Comparison of ENCODE assay signal across 8 cellular contexts in genomic region chr6:34327313-34328205, GRCh38.
DNase-seq lines count a peak whose midpoint lies in the region; ATAC-seq, FAIRE-seq and TF ChIP-seq lines count a peak whose summit lies in the region.
"Not testable (repeated sequence)": the region's sequence is repeated elsewhere in the genome, so short reads cannot be mapped to it uniquely, and the experiment has no call there.

No MANE protein-coding gene starts in this region.

- H3K27ac ChIP-seq in CD4-positive, CD25-positive, alpha-beta regulatory T cell (ENCODE audit: insufficient read depth, low read length, poor library complexity, severe bottlenecking): not testable (repeated sequence)
- peak overlapping the region; percentile 79; the same call in 2 of the 3 replicates for H3K27ac ChIP-seq in K562 (ENCODE audit: extremely low read depth, low read depth, low read length)
- peak overlapping the region; percentile 47 to 86 (median 84) for H3K27ac ChIP-seq in gastrocnemius medialis

- H4K20me1 ChIP-seq in K562 (replicated peaks; ENCODE audit: control insufficient read depth, insufficient read depth, low read length): not testable (repeated sequence)

- 0 out of 4 replicates have a peak, but pooled peaks of 1 of the 2 experiments have one; percentile 10 for TF ChIP-seq RAD21 in K562 (CRISPR knock-in tag; conservative IDR thresholded peaks at IDR 0.05 in 1 of 2, IDR thresholded peaks at IDR 0.05 in 1 of 2)

- not testable (repeated sequence) for H3K4me3 ChIP-seq in CD4-positive, CD25-positive, alpha-beta regulatory T cell (ENCODE audit: low read depth, low read length); K562; gastrocnemius medialis

- not testable (repeated sequence) for H3K4me1 ChIP-seq in CD4-positive, CD25-positive, alpha-beta regulatory T cell (ENCODE audit: control insufficient read depth, insufficient read depth, low read length, poor library complexity, severe bottlenecking)
- H3K4me1 ChIP-seq in K562 (replicated peaks in 1 of 2; ENCODE audit: control insufficient read depth in 2 of 2, insufficient read depth in 2 of 2, low read length in 2 of 2) (peaks cover 18 to 45% of the 10 kb centered on the region in 2 experiments), gastrocnemius medialis (peaks cover 18 to 29% of the 10 kb centered on the region in 2 donors)

- 58% methylated on average over 15 of the region's 16 CpGs for WGBS in K562 (ENCODE audit: insufficient coverage, low coverage, missing lambda C conversion rate)

- peaks cover 10% of the 10 kb centered on the region for H3K36me3 ChIP-seq in CD4-positive, CD25-positive, alpha-beta regulatory T cell (ENCODE audit: control insufficient read depth, insufficient read depth, low read length)
- H3K36me3 ChIP-seq in K562 (ENCODE audit: control insufficient read depth, insufficient read depth, low read length): peaks cover 31% of the 10 kb centered on the region; the same call in 2 of the 3 replicates
- H3K36me3 ChIP-seq in gastrocnemius medialis: not testable (repeated sequence)

- peaks cover 57% of the 10 kb centered on the region for H3K79me2 ChIP-seq in K562 (ENCODE audit: control insufficient read depth, insufficient read depth, low read length)

- in situ Hi-C loops in K562 (cut with MboI); gastrocnemius medialis (cut with MboI; ENCODE audit: low sequenced_read_pairs in 4 of 4): not testable (repeated sequence)

- POLR2A ChIA-PET in activated CD4-positive, alpha-beta T cell treated with anti-CD3 and anti-CD28 coated beads for 36 hours (lab: Charles Lee): interaction anchor here (0.7 kb wide), 1 partner anchor 96 kb away, joined by 3 read pairs; no protein-coding TSS in a partner anchor
- POLR2A ChIA-PET in K562 (lab: Yijun Ruan, JAX): interaction anchor here (0.6 to 4.9 kb wide), 12 partner anchors 8 to 692 kb away, joined by 3 to 27 read pairs (median 3); partner anchors contain the start of gene RPS10

- H3K4me2 ChIP-seq in K562 (ENCODE audit: insufficient read depth, low read length): peak overlapping the region; percentile 40; the same call in 1 of the 2 replicates

- H3K9me3 Mint-ChIP-seq in CD4-positive, CD25-positive, alpha-beta regulatory T cell; activated CD4-positive, alpha-beta T cell treated with anti-CD3 and anti-CD28 coated beads for 36 hours (ENCODE audit: low read depth); glutamatergic neuron (ENCODE audit: unreplicated experiment); mesothelial cell of epicardium; nephron progenitor cell: not testable (repeated sequence)

- CTCF ChIA-PET in activated CD4-positive, alpha-beta T cell treated with anti-CD3 and anti-CD28 coated beads for 36 hours (lab: Charles Lee): interaction anchor here (0.6 kb wide), 1 partner anchor 44 kb away, joined by 3 read pairs; no protein-coding TSS in a partner anchor
- CTCF ChIA-PET in K562 (lab: Yijun Ruan, JAX; ENCODE audit: low intra/inter-chr PET ratio): not testable (repeated sequence)

- H3K27me3 ChIP-seq in CD4-positive, CD25-positive, alpha-beta regulatory T cell (ENCODE audit: control insufficient read depth, insufficient read depth, low read length); K562 (ENCODE audit: control insufficient read depth in 2 of 2, insufficient read depth in 2 of 2, low read length in 2 of 2); gastrocnemius medialis: not testable (repeated sequence)

- peak overlapping the region in 2 of 3 donors; percentile 39 to 82 for H3K27ac Mint-ChIP-seq in CD4-positive, CD25-positive, alpha-beta regulatory T cell
- H3K27ac Mint-ChIP-seq in activated CD4-positive, alpha-beta T cell treated with anti-CD3 and anti-CD28 coated beads for 36 hours: not testable (repeated sequence)
- peak overlapping the region; percentile 55 for H3K27ac Mint-ChIP-seq in glutamatergic neuron (ENCODE audit: unreplicated experiment)
- peak overlapping the region; percentile 43 for H3K27ac Mint-ChIP-seq in mesothelial cell of epicardium
- H3K27ac Mint-ChIP-seq in nephron progenitor cell: peak overlapping the region; percentile 5

- not testable (repeated sequence) for H2AFZ ChIP-seq in K562 (ENCODE audit: low read depth, low read length)

- intact Hi-C loops in activated CD4-positive, alpha-beta T cell treated with anti-CD3 and anti-CD28 coated beads for 36 hours (cut with DNase I, micrococcal nuclease); K562 (cut with micrococcal nuclease); gastrocnemius medialis (cut with DNase I; ENCODE audit: low total_unique reads): not testable (repeated sequence)

- not testable (repeated sequence) for TF ChIP-seq CTCF in K562 (IDR thresholded peaks at IDR 0.05 in 2 of 3, conservative IDR thresholded peaks at IDR 0.05 in 1 of 3; ENCODE audit: insufficient read depth in 2 of 3, low read depth in 1 of 3, low read length in 3 of 3); glutamatergic neuron (IDR thresholded peaks at IDR 0.05; ENCODE audit: partially characterized antibody, unreplicated experiment); mesothelial cell of epicardium (IDR thresholded peaks at IDR 0.05; ENCODE audit: unreplicated experiment); nephron progenitor cell (IDR thresholded peaks at IDR 0.05); gastrocnemius medialis (IDR thresholded peaks at IDR 0.05 in 4 of 5, conservative IDR thresholded peaks at IDR 0.05 in 1 of 5)

- not testable (repeated sequence) for H3K9me3 ChIP-seq in CD4-positive, CD25-positive, alpha-beta regulatory T cell (ENCODE audit: control insufficient read depth in 2 of 2, low read length in 2 of 2); K562 (replicated peaks; ENCODE audit: control insufficient read depth, insufficient read depth, low read depth, low read length); gastrocnemius medialis

- H3K36me3 Mint-ChIP-seq in CD4-positive, CD25-positive, alpha-beta regulatory T cell: peaks cover 27% of the 10 kb centered on the region
- H3K36me3 Mint-ChIP-seq in activated CD4-positive, alpha-beta T cell treated with anti-CD3 and anti-CD28 coated beads for 36 hours (ENCODE audit: low read depth): peaks cover 19% of the 10 kb centered on the region
- H3K36me3 Mint-ChIP-seq in glutamatergic neuron (ENCODE audit: unreplicated experiment); mesothelial cell of epicardium: not testable (repeated sequence)
- H3K36me3 Mint-ChIP-seq in nephron progenitor cell (ENCODE audit: low read depth): peaks cover 34% of the 10 kb centered on the region

- TF ChIP-seq EP300 in K562 (IDR thresholded peaks at IDR 0.05; ENCODE audit: low read length): not testable (repeated sequence)

- ATAC-seq in CD4-positive, CD25-positive, alpha-beta regulatory T cell (ENCODE audit: low read depth in 2 of 2); activated CD4-positive, alpha-beta T cell treated with anti-CD3 and anti-CD28 coated beads for 36 hours; gastrocnemius medialis: not testable (repeated sequence)
- ATAC-seq in K562: peak; percentile 2; the same call in 2 of the 3 replicates

- H3K4me1 Mint-ChIP-seq in CD4-positive, CD25-positive, alpha-beta regulatory T cell: peaks cover 4 to 18% (median 17%) of the 10 kb centered on the region in 4 donors
- not testable (repeated sequence) for H3K4me1 Mint-ChIP-seq in activated CD4-positive, alpha-beta T cell treated with anti-CD3 and anti-CD28 coated beads for 36 hours; glutamatergic neuron (ENCODE audit: low read depth, unreplicated experiment); mesothelial cell of epicardium
- H3K4me1 Mint-ChIP-seq in nephron progenitor cell: peaks cover 34% of the 10 kb centered on the region

- peak overlapping the region; percentile 17 to 74; a peak in 2 of 4 replicates for H3K9ac ChIP-seq in K562 (ENCODE audit: insufficient read depth in 1 of 2, low read depth in 2 of 2, low read length in 2 of 2)

- TF ChIP-seq POLR2A in K562 (conservative IDR thresholded peaks at IDR 0.05); gastrocnemius medialis (IDR thresholded peaks at IDR 0.05): not testable (repeated sequence)

- not testable (repeated sequence) for H3K27me3 Mint-ChIP-seq in CD4-positive, CD25-positive, alpha-beta regulatory T cell; activated CD4-positive, alpha-beta T cell treated with anti-CD3 and anti-CD28 coated beads for 36 hours; glutamatergic neuron (ENCODE audit: unreplicated experiment); mesothelial cell of epicardium (ENCODE audit: low read depth); nephron progenitor cell (ENCODE audit: low read depth, poor library complexity)

- H3K9me1 ChIP-seq in K562 (ENCODE audit: control insufficient read depth, insufficient read depth, low read length): not testable (repeated sequence)

- not testable (repeated sequence) for DNase-seq in CD4-positive, CD25-positive, alpha-beta regulatory T cell; K562 (ENCODE audit: extremely low read depth in 1 of 4, low spot score in 3 of 4); glutamatergic neuron; mesothelial cell of epicardium (ENCODE audit: low spot score in 2 of 2, unreplicated experiment in 2 of 2); nephron progenitor cell; gastrocnemius medialis
- DNase-seq in ELF-1 (ENCODE audit: low read depth, low spot score): peak; percentile 29
- DNase-seq in activated CD4-positive, alpha-beta T cell treated with anti-CD3 and anti-CD28 coated beads for 36 hours: peak; percentile 14

- H3K4me3 Mint-ChIP-seq in CD4-positive, CD25-positive, alpha-beta regulatory T cell; activated CD4-positive, alpha-beta T cell treated with anti-CD3 and anti-CD28 coated beads for 36 hours; glutamatergic neuron (ENCODE audit: unreplicated experiment); mesothelial cell of epicardium; nephron progenitor cell: not testable (repeated sequence)

- BruUV-seq in K562 (replicated peaks; lab: Mats Ljungman, UMichigan): not testable (repeated sequence)

- FAIRE-seq in K562 (lab: Jason Lieb, UNC): not testable (repeated sequence)

TF ChIP-seq in K562, 482 proteins besides CTCF, POLR2A, EP300 and RAD21 (continues in another document):
- TF ChIP-seq MEF2D (tag; conservative IDR thresholded peaks at IDR 0.05; ENCODE audit: low read depth): 0 out of 2 replicates have a peak, but pooled peaks have one; percentile 6
- TF ChIP-seq ADNP (tag; IDR thresholded peaks at IDR 0.05): peak; percentile 95; the same call in 1 of the 2 replicates
